ENCODE assay signal across 8 cellular contexts in the genomic region with DNA sequence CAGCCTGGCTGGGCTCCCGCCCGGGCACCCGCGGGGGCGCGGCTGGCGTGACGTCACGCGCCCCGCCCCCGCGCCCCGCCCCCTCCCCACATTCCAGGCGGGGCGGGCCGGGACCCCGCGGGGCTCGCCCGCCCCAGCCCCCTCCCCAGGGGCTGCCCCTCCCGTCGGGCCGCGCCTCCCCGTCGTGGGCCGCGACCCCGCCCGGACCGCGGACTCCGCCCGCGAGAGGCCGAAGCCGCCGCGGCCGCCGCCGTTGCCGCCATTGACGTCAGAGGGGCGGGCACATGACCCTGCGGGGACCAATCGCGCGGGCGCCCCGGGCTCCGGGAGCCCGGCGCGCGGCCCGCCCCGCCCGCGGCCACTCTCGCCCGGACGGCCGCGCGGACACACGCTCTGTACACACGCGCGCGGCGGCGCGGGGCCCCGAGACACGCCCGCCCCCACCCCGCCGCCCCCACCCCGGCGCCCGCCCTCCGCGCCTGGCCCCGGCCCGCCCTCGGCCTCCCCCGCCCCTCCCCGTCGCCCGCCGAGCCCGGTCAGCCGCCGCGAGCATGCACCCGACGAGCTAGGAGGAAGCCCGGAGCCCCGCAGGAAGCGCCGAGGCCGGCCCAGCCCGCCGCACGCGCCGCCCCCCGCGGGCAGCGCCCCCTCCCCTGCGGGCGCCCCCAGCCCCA. TPM values are rescaled to one million over a fixed set of nuclear protein-coding genes. Genes with fewer than 3 reads are reported as not detected.
DNase-seq lines count a peak whose midpoint lies in the region; ATAC-seq and TF ChIP-seq lines count a peak whose summit lies in the region.

A gene (plus strand): TSS at position 361 of the 674 bp plus-strand sequence.

- peak within 1 kb of the TSS; percentile 69 to 96 for H3K9ac ChIP-seq in liver (ENCODE audit: low read depth in 1 of 2, low read length in 2 of 2)

- intact Hi-C loops in A673 (cut with micrococcal nuclease; ENCODE audit: unreplicated experiment), result no loop called here

- H3K36me3 ChIP-seq in A673 (ENCODE audit: insufficient read depth, low read length, poor library complexity, severe bottlenecking), result no peaks in the 10 kb centered on the region
- H3K36me3 ChIP-seq in liver (ENCODE audit: control insufficient read depth in 4 of 4, insufficient read depth in 3 of 4, low read depth in 1 of 4, low read length in 3 of 4), result no peaks in the 10 kb centered on the region

- TF ChIP-seq RAD21 in liver (IDR thresholded peaks at IDR 0.05), result no peak

- WGBS in liver, result 1% methylated on average over 114 of the region's 114 CpGs

- POLR2A ChIA-PET in A673 (lab: Charles Lee; ENCODE audit: low non-redundant PET), result no interaction called here

- ATAC-seq in GM18511 (IDR thresholded peaks at IDR 0.05; ENCODE audit: unreplicated experiment) (peak; percentile 84), HG02981 (IDR thresholded peaks at IDR 0.05; ENCODE audit: unreplicated experiment) (peak; percentile 73)

- CTCF ChIA-PET in A673 (lab: Charles Lee), result no interaction called here

- H3K27ac ChIP-seq in A673 (ENCODE audit: low read depth, low read length, poor library complexity, severe bottlenecking), result peak within 1 kb of the TSS; percentile 68
- H3K27ac ChIP-seq in liver (ENCODE audit: low read depth in 1 of 2, low read length in 2 of 2), result peak within 1 kb of the TSS; percentile 89

- TF ChIP-seq CTCF in A673 (conservative IDR thresholded peaks at IDR 0.05; ENCODE audit: low read depth, low read length) (no peak), liver (IDR thresholded peaks at IDR 0.05; ENCODE audit: low read depth, low read length, missing input control) (no peak)

- H3K4me3 ChIP-seq in A673 (ENCODE audit: low read depth, low read length, poor library complexity, severe bottlenecking) (peak within 1 kb of the TSS; percentile 71), liver (ENCODE audit: low read depth in 1 of 3, low read length in 3 of 3) (peak within 1 kb of the TSS; percentile 85 to 93 (median 90))

- H3K4me1 ChIP-seq in A673 (ENCODE audit: insufficient read depth, low read length, poor library complexity, severe bottlenecking) (peaks cover 6% of the 10 kb centered on the region), liver (ENCODE audit: control insufficient read depth in 4 of 4, insufficient read depth in 4 of 4, low read length in 3 of 4) (peaks cover 7 to 35% (median 19%) of the 10 kb centered on the region in 4 donors)

- BruUV-seq in A673 (replicated peaks; lab: Mats Ljungman, UMichigan), result no TSS peak

- H3K27me3 ChIP-seq in A673 (replicated peaks; ENCODE audit: insufficient read depth, low read depth, low read length, poor library complexity) (peaks cover 25% of the 10 kb centered on the region), liver (ENCODE audit: control insufficient read depth in 4 of 4, insufficient read depth in 4 of 4, low read length in 3 of 4) (no peaks in the 10 kb centered on the region)

- DNase-seq in A673 (ENCODE audit: low spot score) (peak; percentile 83), NCI-H526 treated with DMSO at 0.1 percent for 48 hours (lab: John Stamatoyannopoulos, UW) (peak; percentile 27), dermis microvascular lymphatic vessel endothelial cell (ENCODE audit: low read depth in 2 of 2) (peak; percentile 41 to 79)
- DNase-seq in activated CD4-positive, alpha-beta T cell treated with anti-CD3 and anti-CD28 coated beads, Interleukin-2, amount 50 U/mL, for 48 hours, result peak; percentile 78 to 82
- peak; percentile 73 for DNase-seq in stimulated activated CD4-positive, alpha-beta T cell treated with anti-CD3 and anti-CD28 coated beads, Interleukin-4, amount 100 ng/mL, for 24 hours

- H3K9me3 ChIP-seq in A673 (ENCODE audit: low read depth, low read length, poor library complexity, severe bottlenecking), result no peaks in the 10 kb centered on the region
- H3K9me3 ChIP-seq in liver (ENCODE audit: control insufficient read depth in 4 of 4, low read length in 3 of 4), result no peaks in the 10 kb centered on the region

TF ChIP-seq in liver, 16 proteins besides CTCF, POLR2A, EP300 and RAD21:
- TF ChIP-seq, protein P1, sequence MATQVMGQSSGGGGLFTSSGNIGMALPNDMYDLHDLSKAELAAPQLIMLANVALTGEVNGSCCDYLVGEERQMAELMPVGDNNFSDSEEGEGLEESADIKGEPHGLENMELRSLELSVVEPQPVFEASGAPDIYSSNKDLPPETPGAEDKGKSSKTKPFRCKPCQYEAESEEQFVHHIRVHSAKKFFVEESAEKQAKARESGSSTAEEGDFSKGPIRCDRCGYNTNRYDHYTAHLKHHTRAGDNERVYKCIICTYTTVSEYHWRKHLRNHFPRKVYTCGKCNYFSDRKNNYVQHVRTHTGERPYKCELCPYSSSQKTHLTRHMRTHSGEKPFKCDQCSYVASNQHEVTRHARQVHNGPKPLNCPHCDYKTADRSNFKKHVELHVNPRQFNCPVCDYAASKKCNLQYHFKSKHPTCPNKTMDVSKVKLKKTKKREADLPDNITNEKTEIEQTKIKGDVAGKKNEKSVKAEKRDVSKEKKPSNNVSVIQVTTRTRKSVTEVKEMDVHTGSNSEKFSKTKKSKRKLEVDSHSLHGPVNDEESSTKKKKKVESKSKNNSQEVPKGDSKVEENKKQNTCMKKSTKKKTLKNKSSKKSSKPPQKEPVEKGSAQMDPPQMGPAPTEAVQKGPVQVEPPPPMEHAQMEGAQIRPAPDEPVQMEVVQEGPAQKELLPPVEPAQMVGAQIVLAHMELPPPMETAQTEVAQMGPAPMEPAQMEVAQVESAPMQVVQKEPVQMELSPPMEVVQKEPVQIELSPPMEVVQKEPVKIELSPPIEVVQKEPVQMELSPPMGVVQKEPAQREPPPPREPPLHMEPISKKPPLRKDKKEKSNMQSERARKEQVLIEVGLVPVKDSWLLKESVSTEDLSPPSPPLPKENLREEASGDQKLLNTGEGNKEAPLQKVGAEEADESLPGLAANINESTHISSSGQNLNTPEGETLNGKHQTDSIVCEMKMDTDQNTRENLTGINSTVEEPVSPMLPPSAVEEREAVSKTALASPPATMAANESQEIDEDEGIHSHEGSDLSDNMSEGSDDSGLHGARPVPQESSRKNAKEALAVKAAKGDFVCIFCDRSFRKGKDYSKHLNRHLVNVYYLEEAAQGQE (IDR thresholded peaks at IDR 0.05), result no peak
- no peak for TF ChIP-seq SP1 (IDR thresholded peaks at IDR 0.05)
- no peak for TF ChIP-seq HNF4A (conservative IDR thresholded peaks at IDR 0.05)
- no peak for TF ChIP-seq RXRA (IDR thresholded peaks at IDR 0.05)
- TF ChIP-seq HNF4G (IDR thresholded peaks at IDR 0.05), result no peak
- TF ChIP-seq, protein P2, sequence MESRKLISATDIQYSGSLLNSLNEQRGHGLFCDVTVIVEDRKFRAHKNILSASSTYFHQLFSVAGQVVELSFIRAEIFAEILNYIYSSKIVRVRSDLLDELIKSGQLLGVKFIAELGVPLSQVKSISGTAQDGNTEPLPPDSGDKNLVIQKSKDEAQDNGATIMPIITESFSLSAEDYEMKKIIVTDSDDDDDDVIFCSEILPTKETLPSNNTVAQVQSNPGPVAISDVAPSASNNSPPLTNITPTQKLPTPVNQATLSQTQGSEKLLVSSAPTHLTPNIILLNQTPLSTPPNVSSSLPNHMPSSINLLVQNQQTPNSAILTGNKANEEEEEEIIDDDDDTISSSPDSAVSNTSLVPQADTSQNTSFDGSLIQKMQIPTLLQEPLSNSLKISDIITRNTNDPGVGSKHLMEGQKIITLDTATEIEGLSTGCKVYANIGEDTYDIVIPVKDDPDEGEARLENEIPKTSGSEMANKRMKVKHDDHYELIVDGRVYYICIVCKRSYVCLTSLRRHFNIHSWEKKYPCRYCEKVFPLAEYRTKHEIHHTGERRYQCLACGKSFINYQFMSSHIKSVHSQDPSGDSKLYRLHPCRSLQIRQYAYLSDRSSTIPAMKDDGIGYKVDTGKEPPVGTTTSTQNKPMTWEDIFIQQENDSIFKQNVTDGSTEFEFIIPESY (IDR thresholded peaks at IDR 0.05), result no peak
- no peak for TF ChIP-seq YY1 (IDR thresholded peaks at IDR 0.05)
- TF ChIP-seq GABPA (IDR thresholded peaks at IDR 0.05 in 1 of 2, conservative IDR thresholded peaks at IDR 0.05 in 1 of 2), result no peak
- TF ChIP-seq, protein P3, sequence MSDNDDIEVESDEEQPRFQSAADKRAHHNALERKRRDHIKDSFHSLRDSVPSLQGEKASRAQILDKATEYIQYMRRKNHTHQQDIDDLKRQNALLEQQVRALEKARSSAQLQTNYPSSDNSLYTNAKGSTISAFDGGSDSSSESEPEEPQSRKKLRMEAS (IDR thresholded peaks at IDR 0.05), result no peak
- no peak for TF ChIP-seq FOXA1 (IDR thresholded peaks at IDR 0.05)
- TF ChIP-seq FOXA2 (IDR thresholded peaks at IDR 0.05), result no peak
- TF ChIP-seq, protein P4, sequence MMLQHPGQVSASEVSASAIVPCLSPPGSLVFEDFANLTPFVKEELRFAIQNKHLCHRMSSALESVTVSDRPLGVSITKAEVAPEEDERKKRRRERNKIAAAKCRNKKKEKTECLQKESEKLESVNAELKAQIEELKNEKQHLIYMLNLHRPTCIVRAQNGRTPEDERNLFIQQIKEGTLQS (IDR thresholded peaks at IDR 0.05), result no peak

RNA-seq across cellular contexts. Expression of the gene that starts here (rescaled TPM):
- total RNA-seq in A673 (2021) (24.7 and 25.5 TPM in 2 replicates), dermis microvascular lymphatic vessel endothelial cell (8.0 and 18.7 TPM in 2 replicates), liver (10 to 100 TPM; 14.1 to 15.6 TPM)
- 1 to 10 TPM; 1.7 to 6.1 TPM for polyA plus RNA-seq in liver

Comparison
In these comparisons a context has a peak if more than half of its experiments do, and no peak if none do; other contexts are left out.
1. Peak in every context shown above with its lines: DNase-seq, ATAC-seq, H3K4me3 ChIP-seq and H3K27ac ChIP-seq.
2. DNase-seq: peak in every context shown above with its lines; median percentile 83 in A673; 80 in activated CD4-positive, alpha-beta T cell treated with anti-CD3 and anti-CD28 coated beads, Interleukin-2, amount 50 U/mL, for 48 hours; 73 in stimulated activated CD4-positive, alpha-beta T cell treated with anti-CD3 and anti-CD28 coated beads, Interleukin-4, amount 100 ng/mL, for 24 hours; 60 in dermis microvascular lymphatic vessel endothelial cell; 27 in NCI-H526 treated with DMSO at 0.1 percent for 48 hours.